In genomic region chr7:106284516-106285050, GRCh38 we compare ENCODE assay signal across 8 cellular contexts. TPM values are rescaled to one million over a fixed set of nuclear protein-coding genes. Genes with fewer than 3 reads are reported as not detected.
DNase-seq lines count a peak whose midpoint lies in the region; ATAC-seq and TF ChIP-seq lines count a peak whose summit lies in the region.

NAMPT (minus strand) TSS chr7:106284983; CDS start chr7:106284884, 99 bp downstream.

- no peaks in the 10 kb centered on the region for H3K27me3 Mint-ChIP-seq in endodermal cell (ENCODE audit: insufficient read depth)

- peak within 1 kb of the TSS; percentile 83 for H3K9ac ChIP-seq in endodermal cell (ENCODE audit: extremely low read depth, low read length, poor library complexity, severe bottlenecking)
- peak within 1 kb of the TSS; percentile 95 for H3K9ac ChIP-seq in mucosa of stomach (ENCODE audit: low read length)

- DNase-seq in COR-L47 (lab: John Stamatoyannopoulos, UW): peak; percentile 59
- peak; percentile 88 for DNase-seq in endodermal cell
- DNase-seq in testis: peak; percentile 41
- DNase-seq in inferior parietal cortex (ENCODE audit: extremely low spot score): no peak

- no peak for TF ChIP-seq EP300 in Ishikawa (IDR thresholded peaks at IDR 0.05; ENCODE audit: borderline replicate concordance)

- H3K27me3 ChIP-seq in endodermal cell (ENCODE audit: control insufficient read depth, insufficient read depth, low read length, poor library complexity, severe bottlenecking) (no peaks in the 10 kb centered on the region), mucosa of stomach (ENCODE audit: control insufficient read depth, insufficient read depth, low read length) (no peaks in the 10 kb centered on the region), testis (no peaks in the 10 kb centered on the region)

- peaks cover 15% of the 10 kb centered on the region for H3K4me1 Mint-ChIP-seq in endodermal cell

- H3K9me3 Mint-ChIP-seq in endodermal cell: no peaks in the 10 kb centered on the region

- peak within 1 kb of the TSS; percentile 85 for H3K4me3 ChIP-seq in WI38 (ENCODE audit: low read depth, low read length)
- peak within 1 kb of the TSS; percentile 97 for H3K4me3 ChIP-seq in endodermal cell (ENCODE audit: low read length)
- peak within 1 kb of the TSS; percentile 85 for H3K4me3 ChIP-seq in mucosa of stomach (ENCODE audit: low read length)
- H3K4me3 ChIP-seq in testis: peak within 1 kb of the TSS; percentile 82 to 90

- WGBS in endodermal cell (ENCODE audit: insufficient coverage in 1 of 2, insufficient read length in 1 of 2), 2 experiments: 0% methylated on average over 7 to 61 of the region's 61 CpGs
- 1% methylated on average over 42 of the region's 61 CpGs; no CpG with 5 or more reads in 1 of the 2 donors for WGBS in testis, 2 donors

- peak within 1 kb of the TSS; percentile 73 for H3K4me3 Mint-ChIP-seq in endodermal cell

- H3K27ac Mint-ChIP-seq in endodermal cell: peak within 1 kb of the TSS; percentile 97

- peak; percentile 62 for TF ChIP-seq POLR2A in testis (IDR thresholded peaks at IDR 0.05)

- intact Hi-C loops in testis (cut with DNase I; ENCODE audit: low total_unique reads): no loop called here

- TF ChIP-seq CTCF in WI38 (IDR thresholded peaks at IDR 0.05; ENCODE audit: low read depth, low read length): no peak
- TF ChIP-seq CTCF in endodermal cell (conservative IDR thresholded peaks at IDR 0.05): no peak
- TF ChIP-seq CTCF in testis (IDR thresholded peaks at IDR 0.05): no peak

- H3K27ac ChIP-seq in endodermal cell (ENCODE audit: low read depth, low read length) (peak within 1 kb of the TSS; percentile 98), testis (peak within 1 kb of the TSS; percentile 98 to 99)

- peaks cover 28% of the 10 kb centered on the region for H3K36me3 ChIP-seq in endodermal cell (ENCODE audit: control insufficient read depth, insufficient read depth, low read length)
- no peaks in the 10 kb centered on the region for H3K36me3 ChIP-seq in mucosa of stomach (ENCODE audit: control insufficient read depth, insufficient read depth, low read length)
- no peaks in the 10 kb centered on the region for H3K36me3 ChIP-seq in testis (ENCODE audit: low read depth, missing control alignments)

- ATAC-seq in GM21360 (IDR thresholded peaks at IDR 0.05; ENCODE audit: unreplicated experiment): peak; percentile 20

- peaks cover 5% of the 10 kb centered on the region for H3K36me3 Mint-ChIP-seq in endodermal cell (ENCODE audit: low read depth)

- TF ChIP-seq RAD21 in Ishikawa (IDR thresholded peaks at IDR 0.05; ENCODE audit: low read depth): no peak

- no peaks in the 10 kb centered on the region for H3K9me3 ChIP-seq in endodermal cell (ENCODE audit: control insufficient read depth, low read length)
- no peaks in the 10 kb centered on the region for H3K9me3 ChIP-seq in mucosa of stomach (ENCODE audit: control insufficient read depth, low read length)
- no peaks in the 10 kb centered on the region for H3K9me3 ChIP-seq in testis

- H3K4me1 ChIP-seq in endodermal cell (ENCODE audit: control insufficient read depth, insufficient read depth, low read length) (no peaks in the 10 kb centered on the region), mucosa of stomach (ENCODE audit: control insufficient read depth, insufficient read depth, low read length) (peaks cover 18% of the 10 kb centered on the region), testis (peaks cover 3% of the 10 kb centered on the region)

TF ChIP-seq in Ishikawa, 13 proteins besides CTCF, POLR2A, EP300 and RAD21:
- TF ChIP-seq TEAD4 (IDR thresholded peaks at IDR 0.05): peak; percentile 17; the same call in 1 of the 2 replicates
- no peak for TF ChIP-seq CREB1 (IDR thresholded peaks at IDR 0.05; ENCODE audit: low read depth)
- TF ChIP-seq, protein P1, sequence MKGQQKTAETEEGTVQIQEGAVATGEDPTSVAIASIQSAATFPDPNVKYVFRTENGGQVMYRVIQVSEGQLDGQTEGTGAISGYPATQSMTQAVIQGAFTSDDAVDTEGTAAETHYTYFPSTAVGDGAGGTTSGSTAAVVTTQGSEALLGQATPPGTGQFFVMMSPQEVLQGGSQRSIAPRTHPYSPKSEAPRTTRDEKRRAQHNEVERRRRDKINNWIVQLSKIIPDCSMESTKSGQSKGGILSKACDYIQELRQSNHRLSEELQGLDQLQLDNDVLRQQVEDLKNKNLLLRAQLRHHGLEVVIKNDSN (IDR thresholded peaks at IDR 0.05): no peak
- no peak; the same call in 1 of the 2 replicates for TF ChIP-seq YY1 (IDR thresholded peaks at IDR 0.05; ENCODE audit: low read depth)
- no peak for TF ChIP-seq NFIC (IDR thresholded peaks at IDR 0.05)
- no peak for TF ChIP-seq EGR1 (IDR thresholded peaks at IDR 0.05)
- no peak; the same call in 1 of the 2 replicates for TF ChIP-seq ZBTB7A (IDR thresholded peaks at IDR 0.05; ENCODE audit: low read depth)
- TF ChIP-seq, protein P2, sequence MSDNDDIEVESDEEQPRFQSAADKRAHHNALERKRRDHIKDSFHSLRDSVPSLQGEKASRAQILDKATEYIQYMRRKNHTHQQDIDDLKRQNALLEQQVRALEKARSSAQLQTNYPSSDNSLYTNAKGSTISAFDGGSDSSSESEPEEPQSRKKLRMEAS (IDR thresholded peaks at IDR 0.05): no peak
- TF ChIP-seq, protein P3, sequence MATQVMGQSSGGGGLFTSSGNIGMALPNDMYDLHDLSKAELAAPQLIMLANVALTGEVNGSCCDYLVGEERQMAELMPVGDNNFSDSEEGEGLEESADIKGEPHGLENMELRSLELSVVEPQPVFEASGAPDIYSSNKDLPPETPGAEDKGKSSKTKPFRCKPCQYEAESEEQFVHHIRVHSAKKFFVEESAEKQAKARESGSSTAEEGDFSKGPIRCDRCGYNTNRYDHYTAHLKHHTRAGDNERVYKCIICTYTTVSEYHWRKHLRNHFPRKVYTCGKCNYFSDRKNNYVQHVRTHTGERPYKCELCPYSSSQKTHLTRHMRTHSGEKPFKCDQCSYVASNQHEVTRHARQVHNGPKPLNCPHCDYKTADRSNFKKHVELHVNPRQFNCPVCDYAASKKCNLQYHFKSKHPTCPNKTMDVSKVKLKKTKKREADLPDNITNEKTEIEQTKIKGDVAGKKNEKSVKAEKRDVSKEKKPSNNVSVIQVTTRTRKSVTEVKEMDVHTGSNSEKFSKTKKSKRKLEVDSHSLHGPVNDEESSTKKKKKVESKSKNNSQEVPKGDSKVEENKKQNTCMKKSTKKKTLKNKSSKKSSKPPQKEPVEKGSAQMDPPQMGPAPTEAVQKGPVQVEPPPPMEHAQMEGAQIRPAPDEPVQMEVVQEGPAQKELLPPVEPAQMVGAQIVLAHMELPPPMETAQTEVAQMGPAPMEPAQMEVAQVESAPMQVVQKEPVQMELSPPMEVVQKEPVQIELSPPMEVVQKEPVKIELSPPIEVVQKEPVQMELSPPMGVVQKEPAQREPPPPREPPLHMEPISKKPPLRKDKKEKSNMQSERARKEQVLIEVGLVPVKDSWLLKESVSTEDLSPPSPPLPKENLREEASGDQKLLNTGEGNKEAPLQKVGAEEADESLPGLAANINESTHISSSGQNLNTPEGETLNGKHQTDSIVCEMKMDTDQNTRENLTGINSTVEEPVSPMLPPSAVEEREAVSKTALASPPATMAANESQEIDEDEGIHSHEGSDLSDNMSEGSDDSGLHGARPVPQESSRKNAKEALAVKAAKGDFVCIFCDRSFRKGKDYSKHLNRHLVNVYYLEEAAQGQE (IDR thresholded peaks at IDR 0.05; ENCODE audit: low read depth): no peak
- TF ChIP-seq FOXM1 (IDR thresholded peaks at IDR 0.05; ENCODE audit: borderline replicate concordance, low read depth): no peak
- peak; percentile 41; the same call in 1 of the 2 replicates for TF ChIP-seq TAF1 (IDR thresholded peaks at IDR 0.05; ENCODE audit: low read depth)
- TF ChIP-seq TCF12 (IDR thresholded peaks at IDR 0.05; ENCODE audit: low read depth): peak; percentile 38; the same call in 1 of the 2 replicates
- 0 out of 2 replicates have a peak, but pooled peaks have one; percentile 21 for TF ChIP-seq CEBPB (IDR thresholded peaks at IDR 0.05)

RNA-seq across cellular contexts. Expression of gene NAMPT, which starts in this region (rescaled TPM):
- 100 to 1,000 TPM; 101 to 111 TPM for total RNA-seq in endodermal cell
- 65.9 TPM for polyA plus RNA-seq in endodermal cell (2013, experiment 1 of 2)
- 60.9 TPM for polyA plus RNA-seq in endodermal cell (2013, experiment 2 of 2)
- total RNA-seq in testis: 10 to 100 TPM; 45.0 to 60.4 TPM
- 28.6 TPM for polyA plus RNA-seq in testis (ENCODE audit: insufficient read depth, low read depth, low replicate concordance)
